Comparison of ENCODE assay signal across 11 cellular contexts in genomic region chr3:119219069-119219468, GRCh38. TPM values are rescaled to one million over a fixed set of nuclear protein-coding genes. Genes with fewer than 3 reads are reported as not detected.
DNase-seq lines count a peak whose midpoint lies in the region; ATAC-seq and TF ChIP-seq lines count a peak whose summit lies in the region.
"Had no signal": no experiment of that assay in that cellular context is flagged by ENCODE, and none has a peak within 500 bp of the region (broad histone marks: within the 10 kb centered on the region; RNA-seq: fewer than 3 reads in every experiment).

No MANE protein-coding gene starts in this region.

- H3K27me3 ChIP-seq in foreskin keratinocyte = no peaks in the 10 kb centered on the region

- no peaks in the 10 kb centered on the region for H3K4me1 ChIP-seq in foreskin keratinocyte

- DNase-seq in activated T-cell treated with anti-CD3 and anti-CD28 coated beads, Interleukin-2, amount 50 U/mL, for 24 hours = no peak
- DNase-seq in activated T-cell treated with anti-CD3 and anti-CD28 coated beads for 4 hours (no peak), SIG-M5 treated with dmso at 0.1 percent for 504 hours (lab: John Stamatoyannopoulos, UW; ENCODE audit: unreplicated experiment) (no peak), NCI-H446 (lab: John Stamatoyannopoulos, UW) (no peak), foreskin keratinocyte (no peak)
- DNase-seq in activated CD4-positive, alpha-beta T cell treated with anti-CD3 and anti-CD28 coated beads, Interleukin-2, amount 50 U/mL, for 48 hours = peak; percentile 19 to 25
- DNase-seq in stimulated activated effector memory CD8-positive, alpha-beta T cell treated with anti-CD3 and anti-CD28 coated beads, Interleukin-12 subunit alpha, Interleukin-12 subunit beta, amount 100 ng/mL, for 72 hours (ENCODE audit: low spot score in 2 of 2) = no peak
- DNase-seq: GOT3, retina had no signal

- peaks cover 91% of the 10 kb centered on the region for H3K36me3 Mint-ChIP-seq in activated T-cell treated with anti-CD3 and anti-CD28 coated beads, Interleukin-2, amount 50 U/mL, for 24 hours (ENCODE audit: low read depth)
- H3K36me3 Mint-ChIP-seq in stimulated activated effector memory CD8-positive, alpha-beta T cell treated with anti-CD3 and anti-CD28 coated beads, Interleukin-12 subunit alpha, Interleukin-12 subunit beta, amount 100 ng/mL, for 72 hours = peaks cover 99% of the 10 kb centered on the region

- no peaks in the 10 kb centered on the region for H3K27me3 Mint-ChIP-seq in activated T-cell treated with anti-CD3 and anti-CD28 coated beads, Interleukin-2, amount 50 U/mL, for 24 hours
- H3K27me3 Mint-ChIP-seq: type B pancreatic cell had no signal

- peaks cover 39% of the 10 kb centered on the region for H3K4me1 Mint-ChIP-seq in activated T-cell treated with anti-CD3 and anti-CD28 coated beads, Interleukin-2, amount 50 U/mL, for 24 hours (ENCODE audit: low read depth)
- peaks cover 36% of the 10 kb centered on the region for H3K4me1 Mint-ChIP-seq in stimulated activated effector memory CD8-positive, alpha-beta T cell treated with anti-CD3 and anti-CD28 coated beads, Interleukin-12 subunit alpha, Interleukin-12 subunit beta, amount 100 ng/mL, for 72 hours

- peak overlapping the region; percentile 8 for H3K4me3 Mint-ChIP-seq in activated T-cell treated with anti-CD3 and anti-CD28 coated beads, Interleukin-2, amount 50 U/mL, for 24 hours
- H3K4me3 Mint-ChIP-seq in stimulated activated effector memory CD8-positive, alpha-beta T cell treated with anti-CD3 and anti-CD28 coated beads, Interleukin-12 subunit alpha, Interleukin-12 subunit beta, amount 100 ng/mL, for 72 hours = no peak overlapping the region
- H3K4me3 Mint-ChIP-seq: type B pancreatic cell had no signal

- H3K9me3 Mint-ChIP-seq in activated T-cell treated with anti-CD3 and anti-CD28 coated beads, Interleukin-2, amount 50 U/mL, for 24 hours = no peaks in the 10 kb centered on the region
- no peaks in the 10 kb centered on the region for H3K9me3 Mint-ChIP-seq in stimulated activated effector memory CD8-positive, alpha-beta T cell treated with anti-CD3 and anti-CD28 coated beads, Interleukin-12 subunit alpha, Interleukin-12 subunit beta, amount 100 ng/mL, for 72 hours
- H3K9me3 Mint-ChIP-seq: type B pancreatic cell had no signal

- ATAC-seq in HG02970 (IDR thresholded peaks at IDR 0.05; ENCODE audit: low FRiP score, unreplicated experiment) (peak; percentile 85), foreskin keratinocyte (no peak)
- ATAC-seq in stimulated activated effector memory CD8-positive, alpha-beta T cell treated with anti-CD3 and anti-CD28 coated beads, Interleukin-12 subunit alpha, Interleukin-12 subunit beta, amount 100 ng/mL, for 72 hours = peak; percentile 75

- H3K27ac ChIP-seq in foreskin keratinocyte = no peak overlapping the region

- TF ChIP-seq CTCF in foreskin keratinocyte (conservative IDR thresholded peaks at IDR 0.05) = no peak

- peak overlapping the region; percentile 91 for H3K27ac Mint-ChIP-seq in activated T-cell treated with anti-CD3 and anti-CD28 coated beads, Interleukin-2, amount 50 U/mL, for 24 hours
- peak overlapping the region; percentile 70 for H3K27ac Mint-ChIP-seq in stimulated activated effector memory CD8-positive, alpha-beta T cell treated with anti-CD3 and anti-CD28 coated beads, Interleukin-12 subunit alpha, Interleukin-12 subunit beta, amount 100 ng/mL, for 72 hours
- H3K27ac Mint-ChIP-seq: type B pancreatic cell had no signal

RNA-seq across cellular contexts. Expression of gene B4GALT4, which starts 21.6 kb away (rescaled TPM):
- 21.2 and 23.8 TPM in 2 replicates for total RNA-seq in foreskin keratinocyte
- 16.1 and 17.6 TPM in 2 replicates for polyA plus RNA-seq in foreskin keratinocyte

RNA-seq across cellular contexts. Expression of gene UPK1B, which starts 45.7 kb away (rescaled TPM):
- 1.9 and 4.8 TPM in 2 replicates for total RNA-seq in foreskin keratinocyte
- polyA plus RNA-seq in foreskin keratinocyte = 2.3 and 5.5 TPM in 2 replicates

Comparison
In these comparisons a context has a peak if more than half of its experiments do, and no peak if none do; other contexts are left out.
1. DNase-seq: peak in activated CD4-positive, alpha-beta T cell treated with anti-CD3 and anti-CD28 coated beads, Interleukin-2, amount 50 U/mL, for 48 hours (2 of 2); none in activated T-cell treated with anti-CD3 and anti-CD28 coated beads, Interleukin-2, amount 50 U/mL, for 24 hours (single experiment), activated T-cell treated with anti-CD3 and anti-CD28 coated beads for 4 hours (single experiment), stimulated activated effector memory CD8-positive, alpha-beta T cell treated with anti-CD3 and anti-CD28 coated beads, Interleukin-12 subunit alpha, Interleukin-12 subunit beta, amount 100 ng/mL, for 72 hours (0 of 2), SIG-M5 treated with dmso at 0.1 percent for 504 hours (single experiment), NCI-H446 (0 of 2) and foreskin keratinocyte (0 of 2).